Comparison of ENCODE assay signal across 16 cellular contexts in the genomic region with DNA sequence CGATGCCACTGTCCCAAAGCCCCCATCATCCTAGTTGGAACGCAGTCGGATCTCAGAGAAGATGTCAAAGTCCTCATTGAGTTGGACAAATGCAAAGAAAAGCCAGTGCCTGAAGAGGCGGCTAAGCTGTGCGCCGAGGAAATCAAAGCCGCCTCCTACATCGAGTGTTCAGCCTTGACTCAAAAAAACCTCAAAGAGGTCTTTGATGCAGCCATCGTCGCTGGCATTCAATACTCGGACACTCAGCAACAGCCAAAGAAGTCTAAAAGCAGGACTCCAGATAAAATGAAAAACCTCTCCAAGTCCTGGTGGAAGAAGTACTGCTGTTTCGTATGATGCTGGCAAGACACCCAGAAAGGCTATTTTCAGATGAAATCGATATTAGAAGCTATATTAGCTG. TPM values are rescaled to one million over a fixed set of nuclear protein-coding genes. Genes with fewer than 3 reads are reported as not detected.
DNase-seq lines count a peak whose midpoint lies in the region; ATAC-seq and TF ChIP-seq lines count a peak whose summit lies in the region.
"Had no signal": no experiment of that assay in that cellular context is flagged by ENCODE, and none has a peak within 500 bp of the region (broad histone marks: within the 10 kb centered on the region; RNA-seq: fewer than 3 reads in every experiment).

No MANE protein-coding gene starts in this region.

- DNase-seq in CD4-positive, alpha-beta memory T cell = no peak
- DNase-seq in neural progenitor cell (ENCODE audit: low spot score) (no peak), suprapubic skin (ENCODE audit: low spot score in 2 of 2) (no peak), tibial nerve (ENCODE audit: low spot score in 2 of 2) (no peak)
- DNase-seq: BE2C; CD8-positive, alpha-beta T cell; COR-L47; DMS153; DMS79 treated with DMSO at 0.1 percent for 48 hours; EL; H7; IMR-90 had no signal

- H2AFZ ChIP-seq in neural progenitor cell (replicated peaks) = no peak overlapping the region

- POLR2A ChIA-PET in CD4-positive, alpha-beta memory T cell (lab: Charles Lee; ENCODE audit: partially characterized antibody) = no interaction called here

- H3K27me3 ChIP-seq in CD4-positive, alpha-beta memory T cell (ENCODE audit: insufficient read depth, low read length) = no peaks in the 10 kb centered on the region
- H3K27me3 ChIP-seq in neural progenitor cell (no peaks in the 10 kb centered on the region), suprapubic skin (peaks cover under 1% of the 10 kb centered on the region), tibial nerve (no peaks in the 10 kb centered on the region), gastroesophageal sphincter (no peaks in the 10 kb centered on the region)
- H3K27me3 ChIP-seq: BE2C had no signal

- intact Hi-C loops in CD4-positive, alpha-beta memory T cell (cut with micrococcal nuclease) = no loop called here

- H3K27me3 Mint-ChIP-seq in CD4-positive, alpha-beta memory T cell = no peaks in the 10 kb centered on the region
- H3K27me3 Mint-ChIP-seq in neural progenitor cell (ENCODE audit: insufficient read depth, low read depth) = no peaks in the 10 kb centered on the region

- peaks cover 16% of the 10 kb centered on the region for H3K4me1 ChIP-seq in CD4-positive, alpha-beta memory T cell (ENCODE audit: insufficient read depth, low read length)
- H3K4me1 ChIP-seq in neural progenitor cell (peaks cover 8% of the 10 kb centered on the region), suprapubic skin (peaks cover 19% of the 10 kb centered on the region), tibial nerve (peaks cover 0 to 46% (median 5%) of the 10 kb centered on the region in 4 donors), gastroesophageal sphincter (peaks cover 0 to 30% (median 6%) of the 10 kb centered on the region in 3 donors)

- H3K27ac Mint-ChIP-seq in CD4-positive, alpha-beta memory T cell = peak overlapping the region in 4 of 7 donors; percentile 6 to 89 (median 18)
- peak overlapping the region; percentile 38 for H3K27ac Mint-ChIP-seq in neural progenitor cell
- H3K27ac Mint-ChIP-seq: CD8-positive, alpha-beta T cell had no signal

- 85% methylated on average over 13 of the region's 13 CpGs for WGBS in suprapubic skin
- 62 to 63% methylated on average over 13 of the region's 13 CpGs for WGBS in tibial nerve, 2 donors
- 74 to 75% methylated on average over 4 to 9 of the region's 13 CpGs for WGBS in gastroesophageal sphincter (ENCODE audit: low coverage in 1 of 2), 2 donors

- peaks cover 4% of the 10 kb centered on the region for H3K36me3 ChIP-seq in CD4-positive, alpha-beta memory T cell (ENCODE audit: insufficient read depth, low read length)
- no peaks in the 10 kb centered on the region for H3K36me3 ChIP-seq in neural progenitor cell
- H3K36me3 ChIP-seq in suprapubic skin = peaks cover 30% of the 10 kb centered on the region
- H3K36me3 ChIP-seq in tibial nerve = peaks cover 0 to 57% (median 0%) of the 10 kb centered on the region in 3 donors
- H3K36me3 ChIP-seq in gastroesophageal sphincter = peaks cover 0 to 74% of the 10 kb centered on the region in 2 donors

- no peaks in the 10 kb centered on the region for H3K9me3 ChIP-seq in CD4-positive, alpha-beta memory T cell (ENCODE audit: control insufficient read depth in 1 of 2, low read length in 2 of 2)
- H3K9me3 ChIP-seq in neural progenitor cell (ENCODE audit: low read depth) (no peaks in the 10 kb centered on the region), suprapubic skin (no peaks in the 10 kb centered on the region), tibial nerve (no peaks in the 10 kb centered on the region), gastroesophageal sphincter (no peaks in the 10 kb centered on the region)
- H3K9me3 ChIP-seq: BE2C had no signal

- TF ChIP-seq POLR2A in suprapubic skin (IDR thresholded peaks at IDR 0.05) (no peak), tibial nerve (IDR thresholded peaks at IDR 0.05) (no peak), gastroesophageal sphincter (IDR thresholded peaks at IDR 0.05) (no peak)

- no peak overlapping the region for H3K9ac ChIP-seq in neural progenitor cell

- H3F3A ChIP-seq in neural progenitor cell (ENCODE audit: low read depth) = peaks cover 29% of the 10 kb centered on the region

- H3K4me2 ChIP-seq in neural progenitor cell = no peak overlapping the region

- no peak overlapping the region for H3K4me3 ChIP-seq in CD4-positive, alpha-beta memory T cell (ENCODE audit: low read length in 2 of 2)
- H3K4me3 ChIP-seq in neural progenitor cell (no peak overlapping the region), suprapubic skin (no peak overlapping the region), tibial nerve (no peak overlapping the region), gastroesophageal sphincter (no peak overlapping the region)

- peaks cover 65% of the 10 kb centered on the region for H4K20me1 ChIP-seq in neural progenitor cell (ENCODE audit: low read depth)

- no peak overlapping the region for H3K27ac ChIP-seq in CD4-positive, alpha-beta memory T cell (ENCODE audit: low read depth, low read length)
- H3K27ac ChIP-seq in cingulate gyrus (ENCODE audit: low read depth, low read length) (peak overlapping the region; percentile 58), neural progenitor cell (no peak overlapping the region), temporal lobe (ENCODE audit: low read depth, low read length) (peak overlapping the region; percentile 20), suprapubic skin (no peak overlapping the region), tibial nerve (peak overlapping the region in 1 of 4 donors; percentile 6), gastroesophageal sphincter (no peak overlapping the region)
- H3K27ac ChIP-seq: C4-2B had no signal

- H3K79me2 ChIP-seq in neural progenitor cell (ENCODE audit: low read depth) = peaks cover 52% of the 10 kb centered on the region

- peak overlapping the region in 2 of 8 donors; percentile 22 to 41 for H3K4me3 Mint-ChIP-seq in CD4-positive, alpha-beta memory T cell
- H3K4me3 Mint-ChIP-seq in neural progenitor cell = no peak overlapping the region
- H3K4me3 Mint-ChIP-seq: CD8-positive, alpha-beta T cell had no signal

- H3K36me3 Mint-ChIP-seq in CD4-positive, alpha-beta memory T cell = peaks cover 31% of the 10 kb centered on the region in 2 donors
- peaks cover 35% of the 10 kb centered on the region for H3K36me3 Mint-ChIP-seq in neural progenitor cell

- H3K9me3 Mint-ChIP-seq in CD4-positive, alpha-beta memory T cell = no peaks in the 10 kb centered on the region
- H3K9me3 Mint-ChIP-seq in neural progenitor cell = no peaks in the 10 kb centered on the region
- H3K9me3 Mint-ChIP-seq: CD8-positive, alpha-beta T cell had no signal

- CTCF ChIA-PET in CD4-positive, alpha-beta memory T cell (lab: Charles Lee; ENCODE audit: partially characterized antibody) = interaction anchor here (1.1 to 2.1 kb wide), 4 partner anchors 11 to 487 kb away, joined by 3 to 7 read pairs (median 3); no protein-coding TSS in a partner anchor

- TF ChIP-seq EP300 in suprapubic skin (IDR thresholded peaks at IDR 0.05) = no peak
- TF ChIP-seq EP300 in tibial nerve (IDR thresholded peaks at IDR 0.05) = no peak
- TF ChIP-seq EP300 in gastroesophageal sphincter (IDR thresholded peaks at IDR 0.05) = no peak

- H3K4me1 Mint-ChIP-seq in CD4-positive, alpha-beta memory T cell = peaks cover 14 to 46% (median 20%) of the 10 kb centered on the region in 4 donors
- peaks cover 9% of the 10 kb centered on the region for H3K4me1 Mint-ChIP-seq in neural progenitor cell

- TF ChIP-seq CTCF in neural progenitor cell (IDR thresholded peaks at IDR 0.05) (no peak), suprapubic skin (IDR thresholded peaks at IDR 0.05) (no peak), tibial nerve (IDR thresholded peaks at IDR 0.05) (no peak), gastroesophageal sphincter (IDR thresholded peaks at IDR 0.05) (no peak)

- no peak for ATAC-seq in gastroesophageal sphincter
- ATAC-seq: CD8-positive, alpha-beta T cell had no signal

RNA-seq across cellular contexts. Expression of a gene that starts 8.1 kb away (rescaled TPM):
- 1 to 10 TPM; 3.4 to 4.1 TPM for total RNA-seq in CD4-positive, alpha-beta memory T cell
- polyA plus RNA-seq in CD4-positive, alpha-beta memory T cell = under 1 TPM; 0.29 to 0.62 TPM
- 47.6 and 67.0 TPM in 2 replicates for total RNA-seq in neural progenitor cell (ENCODE audit: low replicate concordance)
- 36.1 TPM for total RNA-seq in temporal lobe
- total RNA-seq in suprapubic skin = 1 to 10 TPM; 5.5 to 8.9 (median 6.1) TPM
- 10 to 100 TPM; 16.5 to 24.5 (median 17.8) TPM for total RNA-seq in tibial nerve
- 10 to 100 TPM; 16.3 to 53.0 (median 31.0) TPM for total RNA-seq in gastroesophageal sphincter

Comparison
In these comparisons a context has a peak if more than half of its experiments do, and no peak if none do; other contexts are left out.
1. H3K27ac ChIP-seq: peak in cingulate gyrus (single experiment) and temporal lobe (single experiment); none in CD4-positive, alpha-beta memory T cell (single experiment), neural progenitor cell (single experiment), suprapubic skin (single experiment) and gastroesophageal sphincter (0 of 4).